20 cellular contexts compared by ENCODE assay signal in the genomic region with DNA sequence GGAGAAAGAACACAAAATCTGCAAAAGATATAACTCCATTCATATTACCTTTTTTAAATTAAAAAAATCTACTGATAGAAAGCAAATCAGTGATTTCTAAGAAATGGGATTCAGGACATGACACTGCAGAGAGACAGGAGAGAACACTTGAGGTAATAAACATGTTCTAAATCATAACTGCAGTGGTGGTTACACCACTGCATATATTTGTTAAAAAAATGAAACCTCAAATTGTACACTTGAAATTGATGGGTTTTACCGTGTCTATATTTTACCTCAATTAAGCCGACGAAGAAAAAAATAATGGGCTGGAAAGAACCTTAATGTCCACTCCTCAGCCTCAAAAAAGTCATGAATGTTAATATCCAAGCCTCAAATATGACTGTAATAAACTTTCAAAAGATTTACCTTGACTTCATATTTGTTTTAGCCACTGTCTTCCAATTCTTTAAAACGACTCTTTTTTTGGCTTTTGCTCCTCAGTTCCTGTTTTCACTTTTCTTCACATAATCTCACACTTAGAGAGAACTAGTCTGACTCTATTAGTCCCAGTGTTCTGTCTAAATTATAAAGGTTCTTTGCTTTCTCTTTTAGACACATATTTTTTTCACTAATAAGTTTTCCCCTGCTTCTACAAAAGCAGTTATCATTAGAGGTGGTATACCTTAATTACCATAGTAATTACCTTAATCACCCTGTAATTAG.
DNase-seq lines count a peak whose midpoint lies in the region; ATAC-seq and FAIRE-seq lines count a peak whose summit lies in the region.
"Had no signal": no experiment of that assay in that cellular context is flagged by ENCODE, and none has a peak within 500 bp of the region (broad histone marks: within the 10 kb centered on the region; RNA-seq: fewer than 3 reads in every experiment).

No MANE protein-coding gene starts in this region.

- intact Hi-C loops in activated T-helper 1 cell treated with anti-CD3 and anti-CD28 coated beads, Interleukin-12 subunit alpha, Interleukin-12 subunit beta, Interleukin-2, Interleukin-4 antibody, amounts not matched to agents 30 ng/mL and 10 ng/mL and 1 ng/mL, durations not matched to agents 14 hours and 24 hours and 36 hours (cut with micrococcal nuclease) = no loop called here

- FAIRE-seq in GM18507 (lab: Jason Lieb, UNC) = peak; percentile 61
- FAIRE-seq: A549, D721Med had no signal

- peaks cover 2 to 4% (median 3%) of the 10 kb centered on the region in 3 donors for H3K4me1 Mint-ChIP-seq in IgD-negative memory B cell
- H3K4me1 Mint-ChIP-seq in activated T-helper 1 cell treated with anti-CD3 and anti-CD28 coated beads, Interleukin-12 subunit alpha, Interleukin-12 subunit beta, Interleukin-2, Interleukin-4 antibody, amounts not matched to agents 30 ng/mL and 10 ng/mL and 1 ng/mL, durations not matched to agents 14 hours and 24 hours and 36 hours (ENCODE audit: low read depth) = no peaks in the 10 kb centered on the region
- H3K4me1 Mint-ChIP-seq: H9 had no signal

- H3K4me3 Mint-ChIP-seq in IgD-negative memory B cell = peak overlapping the region in 3 of 4 donors; percentile 0 to 58 (median 43)
- H3K4me3 Mint-ChIP-seq in activated T-helper 1 cell treated with anti-CD3 and anti-CD28 coated beads, Interleukin-12 subunit alpha, Interleukin-12 subunit beta, Interleukin-2, Interleukin-4 antibody, amounts not matched to agents 30 ng/mL and 10 ng/mL and 1 ng/mL, durations not matched to agents 14 hours and 24 hours and 36 hours = no peak overlapping the region
- H3K4me3 Mint-ChIP-seq: CD4-positive, alpha-beta T cell; GM23338; H9 had no signal

- H3K36me3 Mint-ChIP-seq in IgD-negative memory B cell = no peaks in the 10 kb centered on the region
- H3K36me3 Mint-ChIP-seq in activated T-helper 1 cell treated with anti-CD3 and anti-CD28 coated beads, Interleukin-12 subunit alpha, Interleukin-12 subunit beta, Interleukin-2, Interleukin-4 antibody, amounts not matched to agents 30 ng/mL and 10 ng/mL and 1 ng/mL, durations not matched to agents 14 hours and 24 hours and 36 hours (ENCODE audit: low read depth) = no peaks in the 10 kb centered on the region

- no peaks in the 10 kb centered on the region for H3K27me3 Mint-ChIP-seq in IgD-negative memory B cell
- no peaks in the 10 kb centered on the region for H3K27me3 Mint-ChIP-seq in activated T-helper 1 cell treated with anti-CD3 and anti-CD28 coated beads, Interleukin-12 subunit alpha, Interleukin-12 subunit beta, Interleukin-2, Interleukin-4 antibody, amounts not matched to agents 30 ng/mL and 10 ng/mL and 1 ng/mL, durations not matched to agents 14 hours and 24 hours and 36 hours (ENCODE audit: insufficient read depth)

- H3K9me3 Mint-ChIP-seq in IgD-negative memory B cell = no peaks in the 10 kb centered on the region
- H3K9me3 Mint-ChIP-seq in activated T-helper 1 cell treated with anti-CD3 and anti-CD28 coated beads, Interleukin-12 subunit alpha, Interleukin-12 subunit beta, Interleukin-2, Interleukin-4 antibody, amounts not matched to agents 30 ng/mL and 10 ng/mL and 1 ng/mL, durations not matched to agents 14 hours and 24 hours and 36 hours = no peaks in the 10 kb centered on the region
- H3K9me3 Mint-ChIP-seq: CD4-positive, alpha-beta T cell; GM23338; H9 had no signal

- DNase-seq in GM18507 (ENCODE audit: extremely low spot score, insufficient read length, low read depth) = no peak
- DNase-seq in activated T-helper 1 cell treated with anti-CD3 and anti-CD28 coated beads, Interleukin-12 subunit alpha, Interleukin-12 subunit beta, Interleukin-2, Interleukin-4 antibody, amounts not matched to agents 30 ng/mL and 10 ng/mL and 1 ng/mL, durations not matched to agents 14 hours and 24 hours and 36 hours (ENCODE audit: low spot score) = no peak
- DNase-seq in KBM-7 = no peak
- DNase-seq in midbrain (lab: John Stamatoyannopoulos, UW) = no peak
- DNase-seq: AML-193; CD4-positive, alpha-beta T cell; H9; NCI-H1092; NCI-H2029; NCI-H446 treated with DMSO at 0.1 percent for 48 hours; NCI-H526; SHP77; T-helper 1 cell had no signal

- in situ Hi-C loops in KBM-7 (cut with MboI; ENCODE audit: low pct_unique_long_range_greater_than_20kb, low sequenced_read_pairs) = no loop called here

- ATAC-seq in GM18868 (IDR thresholded peaks at IDR 0.05; ENCODE audit: unreplicated experiment) (peak; percentile 71), GM21723 (IDR thresholded peaks at IDR 0.05; ENCODE audit: unreplicated experiment) (peak; percentile 56)
- ATAC-seq: A549, GM23338, Panc1 had no signal

- no peak overlapping the region for H3K27ac Mint-ChIP-seq in IgD-negative memory B cell
- H3K27ac Mint-ChIP-seq in activated T-helper 1 cell treated with anti-CD3 and anti-CD28 coated beads, Interleukin-12 subunit alpha, Interleukin-12 subunit beta, Interleukin-2, Interleukin-4 antibody, amounts not matched to agents 30 ng/mL and 10 ng/mL and 1 ng/mL, durations not matched to agents 14 hours and 24 hours and 36 hours = no peak overlapping the region
- H3K27ac Mint-ChIP-seq: CD4-positive, alpha-beta T cell; GM23338; H9 had no signal
